Comparison of ENCODE assay signal across 10 cellular contexts in genomic region chr14:72615511-72616121, GRCh38.
DNase-seq lines count a peak whose midpoint lies in the region; ATAC-seq and FAIRE-seq lines count a peak whose summit lies in the region.
"Had no signal": no experiment of that assay in that cellular context is flagged by ENCODE, and none has a peak within 500 bp of the region (broad histone marks: within the 10 kb centered on the region; RNA-seq: fewer than 3 reads in every experiment).

No MANE protein-coding gene starts in this region.

- H3K4me3 ChIP-seq in trophoblast cell (ENCODE audit: low read depth, low read length) (no peak overlapping the region), small intestine (ENCODE audit: low read depth in 1 of 2, low read length in 2 of 2) (no peak overlapping the region)

- H4K91ac ChIP-seq in trophoblast cell (ENCODE audit: low read depth, low read length): peak overlapping the region; percentile 88

- peak overlapping the region; percentile 1 for H3K4ac ChIP-seq in trophoblast cell (ENCODE audit: low read depth, low read length)

- peak overlapping the region; percentile 85 for H2BK120ac ChIP-seq in trophoblast cell (ENCODE audit: insufficient read depth, low read length, poor library complexity)

- H3K14ac ChIP-seq in trophoblast cell (ENCODE audit: low read length): peak overlapping the region; percentile 19

- no peaks in the 10 kb centered on the region for H3K9me3 ChIP-seq in trophoblast cell (ENCODE audit: insufficient read depth, low read depth, low read length)
- H3K9me3 ChIP-seq in small intestine (ENCODE audit: control insufficient read depth, low read depth): no peaks in the 10 kb centered on the region

- no peak overlapping the region for H2AFZ ChIP-seq in trophoblast cell (ENCODE audit: insufficient read depth, low read length, poor library complexity)

- DNase-seq in GM03348 (ENCODE audit: low spot score) (peak; percentile 49), T1000 (lab: John Stamatoyannopoulos, UW) (peak; percentile 61), fibroblast of gingiva (ENCODE audit: low read depth) (peak; percentile 26), trophoblast cell (peak; percentile 44 to 48), NCI-H187 (lab: John Stamatoyannopoulos, UW) (no peak), small intestine (no peak)
- no peak for DNase-seq in activated naive CD4-positive, alpha-beta T cell treated with Interleukin-2 at 50 U/mL for 16 hours
- DNase-seq: stimulated activated naive B cell treated with anti-CD40 and anti-IgM and Interleukin-4, amounts not matched to agents 10 μg/mL and 1 μg/mL and 100 μg/mL, for 72 hours had no signal

- peak overlapping the region; percentile 2 for H3K18ac ChIP-seq in trophoblast cell (ENCODE audit: low read length)

- H2BK12ac ChIP-seq in trophoblast cell (ENCODE audit: low read length): peak overlapping the region; percentile 96

- no peak overlapping the region for H2AK5ac ChIP-seq in trophoblast cell (ENCODE audit: low read length)

- peak overlapping the region; percentile 26 for H3K4me2 ChIP-seq in trophoblast cell (ENCODE audit: low read length)

- H3K4me1 ChIP-seq in trophoblast cell (ENCODE audit: control insufficient read depth in 1 of 2, insufficient read depth in 2 of 2, low read length in 2 of 2) (peaks cover 50 to 60% of the 10 kb centered on the region in 2 experiments), small intestine (ENCODE audit: control insufficient read depth in 2 of 2, insufficient read depth in 1 of 2, low read depth in 1 of 2, low read length in 1 of 2) (no peaks in the 10 kb centered on the region)

- H3K79me1 ChIP-seq in trophoblast cell (ENCODE audit: low read length): peaks cover 46% of the 10 kb centered on the region

- H2BK5ac ChIP-seq in trophoblast cell (ENCODE audit: low read depth, low read length, poor library complexity): peak overlapping the region; percentile 96

- H3K27me3 ChIP-seq in trophoblast cell (ENCODE audit: insufficient read depth, low read length) (no peaks in the 10 kb centered on the region), small intestine (ENCODE audit: control insufficient read depth in 2 of 2, insufficient read depth in 2 of 2, low read length in 2 of 2) (no peaks in the 10 kb centered on the region)

- WGBS in trophoblast cell (ENCODE audit: extremely low coverage, insufficient coverage, insufficient read length): no CpG with 5 or more reads among the region's 7 CpGs
- WGBS in small intestine, 3 donors: 73 to 79% (median 79%) methylated on average over 7 of the region's 7 CpGs

- no peaks in the 10 kb centered on the region for H3K36me3 ChIP-seq in trophoblast cell (ENCODE audit: control insufficient read depth in 1 of 2, insufficient read depth in 2 of 2, low read length in 2 of 2)
- H3K36me3 ChIP-seq in small intestine (ENCODE audit: control insufficient read depth in 2 of 2, insufficient read depth in 2 of 2, low read length in 2 of 2): no peaks in the 10 kb centered on the region

- no peak for ATAC-seq in HG02678 (IDR thresholded peaks at IDR 0.05; ENCODE audit: unreplicated experiment)
- ATAC-seq: left lobe of liver; stimulated activated naive B cell treated with anti-CD40 and anti-IgM and Interleukin-4, amounts not matched to agents 10 μg/mL and 1 μg/mL and 100 μg/mL, for 72 hours had no signal

- H4K12ac ChIP-seq in trophoblast cell (ENCODE audit: low read depth, low read length): no peak overlapping the region

- FAIRE-seq in small intestine (lab: Jason Lieb, UNC): no peak

- H3K27ac ChIP-seq in trophoblast cell (ENCODE audit: low read depth, low read length): peak overlapping the region; percentile 100
- H3K27ac ChIP-seq in small intestine (ENCODE audit: low read depth in 1 of 2, low read length in 1 of 2): no peak overlapping the region

- H4K8ac ChIP-seq in trophoblast cell (ENCODE audit: low read depth, low read length): peak overlapping the region; percentile 23

- peaks cover 14% of the 10 kb centered on the region for H3K79me2 ChIP-seq in trophoblast cell (ENCODE audit: control insufficient read depth, insufficient read depth, low read length, poor library complexity)

- H3K23ac ChIP-seq in trophoblast cell (ENCODE audit: low read length): no peak overlapping the region

- H3K9ac ChIP-seq in trophoblast cell (ENCODE audit: low read length): no peak overlapping the region

Comparison
In these comparisons a context has a peak if more than half of its experiments do, and no peak if none do; other contexts are left out.
1. DNase-seq: peak in GM03348 (single experiment), T1000 (single experiment), fibroblast of gingiva (single experiment) and trophoblast cell (2 of 2); none in NCI-H187 (0 of 2), activated naive CD4-positive, alpha-beta T cell treated with Interleukin-2 at 50 U/mL for 16 hours (single experiment) and small intestine (single experiment).